8 cellular contexts compared by ENCODE assay signal in the genomic region with DNA sequence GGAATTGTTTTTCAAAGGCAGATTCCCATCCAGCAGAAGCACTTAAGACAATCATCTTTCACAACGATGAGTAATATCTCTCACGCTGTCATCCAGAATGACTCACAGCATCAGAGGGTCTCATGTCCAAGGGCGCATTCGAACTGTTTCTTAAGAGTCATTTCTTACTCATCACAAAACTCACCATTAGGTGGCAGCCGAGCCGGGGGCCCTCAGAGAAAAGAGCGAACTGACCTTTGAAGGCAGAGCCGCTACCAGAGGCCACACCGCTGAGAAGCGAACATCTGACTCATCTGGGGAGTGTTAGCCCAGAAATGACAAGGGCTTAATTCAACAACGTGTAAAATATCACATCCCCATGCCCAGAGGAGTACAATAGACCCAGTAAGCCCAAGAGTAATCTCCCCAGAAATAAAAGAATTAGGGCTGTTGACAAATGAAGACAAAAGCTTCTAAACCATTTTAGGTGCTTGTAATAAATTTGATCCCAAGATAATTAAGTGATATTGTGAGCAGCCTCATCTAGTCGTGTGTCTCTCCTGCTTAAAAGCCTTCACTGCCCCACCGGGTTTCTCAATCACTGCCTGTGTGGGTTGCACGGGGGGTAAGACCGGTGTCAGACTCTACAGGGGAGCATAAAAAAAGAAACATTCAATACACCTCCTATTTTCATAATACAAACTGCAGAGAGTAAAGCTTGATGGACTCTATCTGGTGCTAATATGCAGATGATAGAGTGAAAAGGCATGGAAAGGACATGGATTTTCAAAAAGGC.
DNase-seq lines count a peak whose midpoint lies in the region; ATAC-seq and TF ChIP-seq lines count a peak whose summit lies in the region.

No MANE protein-coding gene starts in this region.

- in situ Hi-C loops in Caki2 (cut with HindIII; ENCODE audit: low pct_unique_long_range_greater_than_20kb, low sequenced_read_pairs): no loop called here

- CTCF ChIA-PET in WTC11 (lab: Charles Lee): interaction anchor here (1.1 to 1.4 kb wide), 2 partner anchors 11 to 155 kb away, joined by 3 to 4 read pairs; no protein-coding TSS in a partner anchor

- H3K4me1 Mint-ChIP-seq in WTC11: peaks cover 7% of the 10 kb centered on the region

- ATAC-seq in GM21447 (IDR thresholded peaks at IDR 0.05; ENCODE audit: unreplicated experiment) (peak; percentile 97), WTC11 (peak; percentile 97)

- peaks cover 3% of the 10 kb centered on the region for H3K36me3 Mint-ChIP-seq in WTC11

- DNase-seq in Caki2 (ENCODE audit: low read depth) (peak; percentile 92), HS-5 (ENCODE audit: low read depth) (peak; percentile 88), WTC11 (ENCODE audit: low spot score) (peak; percentile 64), caudate nucleus (lab: John Stamatoyannopoulos, UW) (peak in 44 of 61 donors; percentile 4 to 63 (median 25)), DMS153 (lab: John Stamatoyannopoulos, UW) (no peak)
- DNase-seq in stimulated activated CD4-positive, alpha-beta T cell treated with anti-CD3 and anti-CD28 coated beads, Interleukin-4, amount 100 ng/mL, for 24 hours: peak; percentile 82

- H3K9me3 Mint-ChIP-seq in WTC11: peaks cover 5% of the 10 kb centered on the region

- no peak overlapping the region for H3K4me3 Mint-ChIP-seq in WTC11

- H3K27ac Mint-ChIP-seq in WTC11: no peak overlapping the region

- H3K27ac ChIP-seq in caudate nucleus (ENCODE audit: low read depth, low read length): peak overlapping the region; percentile 42
- peak overlapping the region; percentile 31 for H3K27ac ChIP-seq in layer of hippocampus (ENCODE audit: low read depth, low read length)

- no peaks in the 10 kb centered on the region for H3K27me3 ChIP-seq in layer of hippocampus (ENCODE audit: control insufficient read depth, insufficient read depth, low read length)

- TF ChIP-seq CTCF in WTC11 (IDR thresholded peaks at IDR 0.05): no peak

- POLR2A ChIA-PET in WTC11 (lab: Charles Lee): no interaction called here

- H3K27me3 Mint-ChIP-seq in WTC11 (ENCODE audit: low read depth): no peaks in the 10 kb centered on the region

TF ChIP-seq in WTC11, 78 proteins besides CTCF, POLR2A, EP300 and RAD21:
- TF ChIP-seq, protein P1, sequence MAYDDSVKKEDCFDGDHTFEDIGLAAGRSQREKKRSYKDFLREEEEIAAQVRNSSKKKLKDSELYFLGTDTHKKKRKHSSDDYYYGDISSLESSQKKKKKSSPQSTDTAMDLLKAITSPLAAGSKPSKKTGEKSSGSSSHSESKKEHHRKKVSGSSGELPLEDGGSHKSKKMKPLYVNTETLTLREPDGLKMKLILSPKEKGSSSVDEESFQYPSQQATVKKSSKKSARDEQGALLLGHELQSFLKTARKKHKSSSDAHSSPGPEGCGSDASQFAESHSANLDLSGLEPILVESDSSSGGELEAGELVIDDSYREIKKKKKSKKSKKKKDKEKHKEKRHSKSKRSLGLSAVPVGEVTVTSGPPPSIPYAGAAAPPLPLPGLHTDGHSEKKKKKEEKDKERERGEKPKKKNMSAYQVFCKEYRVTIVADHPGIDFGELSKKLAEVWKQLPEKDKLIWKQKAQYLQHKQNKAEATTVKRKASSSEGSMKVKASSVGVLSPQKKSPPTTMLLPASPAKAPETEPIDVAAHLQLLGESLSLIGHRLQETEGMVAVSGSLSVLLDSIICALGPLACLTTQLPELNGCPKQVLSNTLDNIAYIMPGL (CRISPR knock-in tag; IDR thresholded peaks at IDR 0.05): no peak
- TF ChIP-seq ELF4 (CRISPR knock-in tag; IDR thresholded peaks at IDR 0.05; ENCODE audit: low read depth): no peak
- TF ChIP-seq, protein P2, sequence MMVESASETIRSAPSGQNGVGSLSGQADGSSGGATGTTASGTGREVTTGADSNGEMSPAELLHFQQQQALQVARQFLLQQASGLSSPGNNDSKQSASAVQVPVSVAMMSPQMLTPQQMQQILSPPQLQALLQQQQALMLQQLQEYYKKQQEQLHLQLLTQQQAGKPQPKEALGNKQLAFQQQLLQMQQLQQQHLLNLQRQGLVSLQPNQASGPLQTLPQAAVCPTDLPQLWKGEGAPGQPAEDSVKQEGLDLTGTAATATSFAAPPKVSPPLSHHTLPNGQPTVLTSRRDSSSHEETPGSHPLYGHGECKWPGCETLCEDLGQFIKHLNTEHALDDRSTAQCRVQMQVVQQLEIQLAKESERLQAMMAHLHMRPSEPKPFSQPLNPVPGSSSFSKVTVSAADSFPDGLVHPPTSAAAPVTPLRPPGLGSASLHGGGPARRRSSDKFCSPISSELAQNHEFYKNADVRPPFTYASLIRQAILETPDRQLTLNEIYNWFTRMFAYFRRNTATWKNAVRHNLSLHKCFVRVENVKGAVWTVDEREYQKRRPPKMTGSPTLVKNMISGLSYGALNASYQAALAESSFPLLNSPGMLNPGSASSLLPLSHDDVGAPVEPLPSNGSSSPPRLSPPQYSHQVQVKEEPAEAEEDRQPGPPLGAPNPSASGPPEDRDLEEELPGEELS (CRISPR knock-in tag; IDR thresholded peaks at IDR 0.05): no peak
- TF ChIP-seq ETV6 (CRISPR knock-in tag; IDR thresholded peaks at IDR 0.05): no peak
- TF ChIP-seq CREB1 (CRISPR knock-in tag; IDR thresholded peaks at IDR 0.05): no peak
- no peak for TF ChIP-seq ZNF416 (CRISPR knock-in tag; IDR thresholded peaks at IDR 0.05)
- no peak for TF ChIP-seq ZNF219 (CRISPR knock-in tag; IDR thresholded peaks at IDR 0.05; ENCODE audit: borderline replicate concordance)
- no peak for TF ChIP-seq ATF1 (CRISPR knock-in tag; IDR thresholded peaks at IDR 0.05)
- TF ChIP-seq, protein P3, sequence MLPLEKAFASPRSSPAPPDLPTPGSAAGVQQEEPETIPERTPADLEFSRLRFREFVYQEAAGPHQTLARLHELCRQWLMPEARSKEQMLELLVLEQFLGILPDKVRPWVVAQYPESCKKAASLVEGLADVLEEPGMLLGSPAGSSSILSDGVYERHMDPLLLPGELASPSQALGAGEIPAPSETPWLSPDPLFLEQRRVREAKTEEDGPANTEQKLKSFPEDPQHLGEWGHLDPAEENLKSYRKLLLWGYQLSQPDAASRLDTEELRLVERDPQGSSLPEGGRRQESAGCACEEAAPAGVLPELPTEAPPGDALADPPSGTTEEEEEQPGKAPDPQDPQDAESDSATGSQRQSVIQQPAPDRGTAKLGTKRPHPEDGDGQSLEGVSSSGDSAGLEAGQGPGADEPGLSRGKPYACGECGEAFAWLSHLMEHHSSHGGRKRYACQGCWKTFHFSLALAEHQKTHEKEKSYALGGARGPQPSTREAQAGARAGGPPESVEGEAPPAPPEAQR (CRISPR knock-in tag; IDR thresholded peaks at IDR 0.05): no peak
- TF ChIP-seq ZNF232 (CRISPR knock-in tag; IDR thresholded peaks at IDR 0.05): no peak
- no peak for TF ChIP-seq KAT7 (CRISPR knock-in tag; IDR thresholded peaks at IDR 0.05; ENCODE audit: borderline replicate concordance)
- no peak for TF ChIP-seq HMGA2 (CRISPR knock-in tag; IDR thresholded peaks at IDR 0.05)
- TF ChIP-seq, protein P4, sequence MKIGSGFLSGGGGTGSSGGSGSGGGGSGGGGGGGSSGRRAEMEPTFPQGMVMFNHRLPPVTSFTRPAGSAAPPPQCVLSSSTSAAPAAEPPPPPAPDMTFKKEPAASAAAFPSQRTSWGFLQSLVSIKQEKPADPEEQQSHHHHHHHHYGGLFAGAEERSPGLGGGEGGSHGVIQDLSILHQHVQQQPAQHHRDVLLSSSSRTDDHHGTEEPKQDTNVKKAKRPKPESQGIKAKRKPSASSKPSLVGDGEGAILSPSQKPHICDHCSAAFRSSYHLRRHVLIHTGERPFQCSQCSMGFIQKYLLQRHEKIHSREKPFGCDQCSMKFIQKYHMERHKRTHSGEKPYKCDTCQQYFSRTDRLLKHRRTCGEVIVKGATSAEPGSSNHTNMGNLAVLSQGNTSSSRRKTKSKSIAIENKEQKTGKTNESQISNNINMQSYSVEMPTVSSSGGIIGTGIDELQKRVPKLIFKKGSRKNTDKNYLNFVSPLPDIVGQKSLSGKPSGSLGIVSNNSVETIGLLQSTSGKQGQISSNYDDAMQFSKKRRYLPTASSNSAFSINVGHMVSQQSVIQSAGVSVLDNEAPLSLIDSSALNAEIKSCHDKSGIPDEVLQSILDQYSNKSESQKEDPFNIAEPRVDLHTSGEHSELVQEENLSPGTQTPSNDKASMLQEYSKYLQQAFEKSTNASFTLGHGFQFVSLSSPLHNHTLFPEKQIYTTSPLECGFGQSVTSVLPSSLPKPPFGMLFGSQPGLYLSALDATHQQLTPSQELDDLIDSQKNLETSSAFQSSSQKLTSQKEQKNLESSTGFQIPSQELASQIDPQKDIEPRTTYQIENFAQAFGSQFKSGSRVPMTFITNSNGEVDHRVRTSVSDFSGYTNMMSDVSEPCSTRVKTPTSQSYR (CRISPR knock-in tag; IDR thresholded peaks at IDR 0.05): no peak
- no peak for TF ChIP-seq JAZF1 (CRISPR knock-in tag; IDR thresholded peaks at IDR 0.05)
- no peak for TF ChIP-seq ESRRA (CRISPR knock-in tag; IDR thresholded peaks at IDR 0.05; ENCODE audit: borderline replicate concordance)
- TF ChIP-seq TP53 (CRISPR knock-in tag; IDR thresholded peaks at IDR 0.05): no peak
- TF ChIP-seq, protein P5, sequence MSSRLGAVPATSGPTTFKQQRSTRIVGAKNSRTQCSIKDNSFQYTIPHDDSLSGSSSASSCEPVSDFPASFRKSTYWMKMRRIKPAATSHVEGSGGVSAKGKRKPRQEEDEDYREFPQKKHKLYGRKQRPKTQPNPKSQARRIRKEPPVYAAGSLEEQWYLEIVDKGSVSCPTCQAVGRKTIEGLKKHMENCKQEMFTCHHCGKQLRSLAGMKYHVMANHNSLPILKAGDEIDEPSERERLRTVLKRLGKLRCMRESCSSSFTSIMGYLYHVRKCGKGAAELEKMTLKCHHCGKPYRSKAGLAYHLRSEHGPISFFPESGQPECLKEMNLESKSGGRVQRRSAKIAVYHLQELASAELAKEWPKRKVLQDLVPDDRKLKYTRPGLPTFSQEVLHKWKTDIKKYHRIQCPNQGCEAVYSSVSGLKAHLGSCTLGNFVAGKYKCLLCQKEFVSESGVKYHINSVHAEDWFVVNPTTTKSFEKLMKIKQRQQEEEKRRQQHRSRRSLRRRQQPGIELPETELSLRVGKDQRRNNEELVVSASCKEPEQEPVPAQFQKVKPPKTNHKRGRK (CRISPR knock-in tag; IDR thresholded peaks at IDR 0.05; ENCODE audit: borderline replicate concordance): no peak
- no peak for TF ChIP-seq NR1H2 (CRISPR knock-in tag; IDR thresholded peaks at IDR 0.05)
